Comparison of ENCODE assay signal across 8 cellular contexts in the genomic region with DNA sequence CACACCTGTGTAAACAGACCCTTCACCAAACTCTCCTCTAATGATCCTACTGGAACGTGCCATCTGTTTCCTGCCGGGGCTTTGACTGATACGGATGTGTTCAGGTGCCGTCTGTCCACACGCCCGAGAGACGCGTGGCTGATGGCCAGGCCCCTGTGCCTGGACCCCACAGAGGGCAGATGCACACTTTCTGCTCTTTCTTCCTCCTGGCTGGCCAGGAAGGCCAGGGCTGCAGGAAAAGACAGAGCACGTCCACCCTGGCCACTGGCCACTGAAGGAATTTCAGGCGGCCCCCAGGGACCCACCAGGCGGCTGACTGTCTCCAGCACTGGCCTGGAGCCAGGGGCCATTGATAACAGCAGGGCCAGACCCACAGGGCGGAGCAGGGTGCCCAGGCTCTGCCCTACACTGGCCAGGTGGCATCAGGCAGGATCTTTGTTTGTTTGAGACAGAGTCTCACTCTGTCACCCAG. TPM values are rescaled to one million over a fixed set of nuclear protein-coding genes. Genes with fewer than 3 reads are reported as not detected.
A peak's percentile ranks its signal among the peaks of the same experiment; 100 is the strongest.
DNase-seq lines count a peak whose midpoint lies in the region; ATAC-seq and TF ChIP-seq lines count a peak whose summit lies in the region.

No MANE protein-coding gene starts in this region.

- no peak for TF ChIP-seq CTCF in tibial artery (IDR thresholded peaks at IDR 0.05)

- no peaks in the 10 kb centered on the region for H3K27me3 Mint-ChIP-seq in T-helper 2 cell treated with Interferon-gamma antibody and Interleukin-4, amounts not matched to agents 5 μg/mL and 100 μg/mL, for 36 hours (ENCODE audit: low read depth)
- H3K27me3 Mint-ChIP-seq in activated CD4-positive, alpha-beta T cell treated with anti-CD3 and anti-CD28 coated beads, Interleukin-2, amount 10 ng/mL, durations not matched to agents 24 days and 14 days = no peaks in the 10 kb centered on the region

- DNase-seq in NCI-H345 (lab: John Stamatoyannopoulos, UW) (peak; percentile 8), NCI-H345 treated with DMSO at 0.1 percent for 48 hours (lab: John Stamatoyannopoulos, UW; ENCODE audit: unreplicated experiment) (no peak), UCSD-AML1 (lab: John Stamatoyannopoulos, UW; ENCODE audit: unreplicated experiment) (peak; percentile 46), left lobe of liver (ENCODE audit: low spot score) (no peak), tibial artery (no peak)
- no peak for DNase-seq in T-helper 2 cell treated with Interferon-gamma antibody and Interleukin-4, amounts not matched to agents 5 μg/mL and 100 μg/mL, for 36 hours (ENCODE audit: low spot score)
- no peak for DNase-seq in activated CD4-positive, alpha-beta T cell treated with anti-CD3 and anti-CD28 coated beads, Interleukin-2, amount 10 ng/mL, durations not matched to agents 24 days and 14 days

- peaks cover 13 to 86% (median 48%) of the 10 kb centered on the region in 4 donors for H3K4me1 ChIP-seq in tibial artery

- intact Hi-C loops in tibial artery (cut with DNase I; ENCODE audit: low total_unique reads) = no loop called here
- intact Hi-C loops in activated CD4-positive, alpha-beta T cell treated with anti-CD3 and anti-CD28 coated beads, Interleukin-2, amount 10 ng/mL, durations not matched to agents 24 days and 14 days (cut with micrococcal nuclease) = no loop called here

- no peaks in the 10 kb centered on the region for H3K27me3 ChIP-seq in tibial artery

- ATAC-seq in left lobe of liver (peak; percentile 8), HG02798 (IDR thresholded peaks at IDR 0.05; ENCODE audit: poor library complexity, unreplicated experiment) (no peak)

- peak overlapping the region; percentile 80 to 82 for H3K27ac ChIP-seq in tibial artery

- H3K4me1 Mint-ChIP-seq in T-helper 2 cell treated with Interferon-gamma antibody and Interleukin-4, amounts not matched to agents 5 μg/mL and 100 μg/mL, for 36 hours (ENCODE audit: low read depth) = peaks cover 23% of the 10 kb centered on the region
- peaks cover 28% of the 10 kb centered on the region for H3K4me1 Mint-ChIP-seq in activated CD4-positive, alpha-beta T cell treated with anti-CD3 and anti-CD28 coated beads, Interleukin-2, amount 10 ng/mL, durations not matched to agents 24 days and 14 days

- no peaks in the 10 kb centered on the region for H3K9me3 Mint-ChIP-seq in T-helper 2 cell treated with Interferon-gamma antibody and Interleukin-4, amounts not matched to agents 5 μg/mL and 100 μg/mL, for 36 hours
- H3K9me3 Mint-ChIP-seq in activated CD4-positive, alpha-beta T cell treated with anti-CD3 and anti-CD28 coated beads, Interleukin-2, amount 10 ng/mL, durations not matched to agents 24 days and 14 days = no peaks in the 10 kb centered on the region

- no peak overlapping the region for H3K4me3 ChIP-seq in tibial artery

- no peaks in the 10 kb centered on the region for H3K36me3 Mint-ChIP-seq in T-helper 2 cell treated with Interferon-gamma antibody and Interleukin-4, amounts not matched to agents 5 μg/mL and 100 μg/mL, for 36 hours (ENCODE audit: low read depth)
- no peaks in the 10 kb centered on the region for H3K36me3 Mint-ChIP-seq in activated CD4-positive, alpha-beta T cell treated with anti-CD3 and anti-CD28 coated beads, Interleukin-2, amount 10 ng/mL, durations not matched to agents 24 days and 14 days (ENCODE audit: low read depth)

- no peaks in the 10 kb centered on the region for H3K36me3 ChIP-seq in tibial artery

- no peak overlapping the region for H3K4me3 Mint-ChIP-seq in T-helper 2 cell treated with Interferon-gamma antibody and Interleukin-4, amounts not matched to agents 5 μg/mL and 100 μg/mL, for 36 hours
- H3K4me3 Mint-ChIP-seq in activated CD4-positive, alpha-beta T cell treated with anti-CD3 and anti-CD28 coated beads, Interleukin-2, amount 10 ng/mL, durations not matched to agents 24 days and 14 days = no peak overlapping the region

- no peaks in the 10 kb centered on the region for H3K9me3 ChIP-seq in tibial artery

- no peak overlapping the region for H3K27ac Mint-ChIP-seq in T-helper 2 cell treated with Interferon-gamma antibody and Interleukin-4, amounts not matched to agents 5 μg/mL and 100 μg/mL, for 36 hours
- no peak overlapping the region for H3K27ac Mint-ChIP-seq in activated CD4-positive, alpha-beta T cell treated with anti-CD3 and anti-CD28 coated beads, Interleukin-2, amount 10 ng/mL, durations not matched to agents 24 days and 14 days

RNA-seq across cellular contexts. Expression of a gene that starts 3.6 kb away (rescaled TPM):
- total RNA-seq in left lobe of liver = 34.1 TPM
- total RNA-seq in activated CD4-positive, alpha-beta T cell treated with anti-CD3 and anti-CD28 coated beads, Interleukin-2, amount 10 ng/mL, durations not matched to agents 24 days and 14 days = 29.9 and 32.4 TPM in 2 replicates

RNA-seq across cellular contexts. Expression of a gene that starts 19.4 kb away (rescaled TPM):
- 42.6 TPM for total RNA-seq in left lobe of liver
- 18.0 and 19.9 TPM in 2 replicates for total RNA-seq in activated CD4-positive, alpha-beta T cell treated with anti-CD3 and anti-CD28 coated beads, Interleukin-2, amount 10 ng/mL, durations not matched to agents 24 days and 14 days

RNA-seq across cellular contexts. Expression of a gene that starts 41.3 kb away (rescaled TPM):
- 35.2 TPM for total RNA-seq in left lobe of liver
- total RNA-seq in activated CD4-positive, alpha-beta T cell treated with anti-CD3 and anti-CD28 coated beads, Interleukin-2, amount 10 ng/mL, durations not matched to agents 24 days and 14 days = 53.3 and 61.2 TPM in 2 replicates

RNA-seq across cellular contexts. Expression of a gene that starts 55.4 kb away (rescaled TPM):
- 82.9 TPM for total RNA-seq in left lobe of liver
- total RNA-seq in activated CD4-positive, alpha-beta T cell treated with anti-CD3 and anti-CD28 coated beads, Interleukin-2, amount 10 ng/mL, durations not matched to agents 24 days and 14 days = 126 and 128 TPM in 2 replicates

RNA-seq across cellular contexts. Expression of a gene that starts 58.8 kb away (rescaled TPM):
- 5.9 TPM for total RNA-seq in left lobe of liver
- 28.0 and 28.3 TPM in 2 replicates for total RNA-seq in activated CD4-positive, alpha-beta T cell treated with anti-CD3 and anti-CD28 coated beads, Interleukin-2, amount 10 ng/mL, durations not matched to agents 24 days and 14 days

Comparison
In these comparisons a context has a peak if more than half of its experiments do, and no peak if none do; other contexts are left out.
1. DNase-seq: peak in NCI-H345 (single experiment) and UCSD-AML1 (single experiment); none in NCI-H345 treated with DMSO at 0.1 percent for 48 hours (single experiment), left lobe of liver (single experiment), tibial artery (0 of 2), T-helper 2 cell treated with Interferon-gamma antibody and Interleukin-4, amounts not matched to agents 5 μg/mL and 100 μg/mL, for 36 hours (single experiment) and activated CD4-positive, alpha-beta T cell treated with anti-CD3 and anti-CD28 coated beads, Interleukin-2, amount 10 ng/mL, durations not matched to agents 24 days and 14 days (single experiment).